11 cellular contexts compared by ENCODE assay signal in the genomic region with DNA sequence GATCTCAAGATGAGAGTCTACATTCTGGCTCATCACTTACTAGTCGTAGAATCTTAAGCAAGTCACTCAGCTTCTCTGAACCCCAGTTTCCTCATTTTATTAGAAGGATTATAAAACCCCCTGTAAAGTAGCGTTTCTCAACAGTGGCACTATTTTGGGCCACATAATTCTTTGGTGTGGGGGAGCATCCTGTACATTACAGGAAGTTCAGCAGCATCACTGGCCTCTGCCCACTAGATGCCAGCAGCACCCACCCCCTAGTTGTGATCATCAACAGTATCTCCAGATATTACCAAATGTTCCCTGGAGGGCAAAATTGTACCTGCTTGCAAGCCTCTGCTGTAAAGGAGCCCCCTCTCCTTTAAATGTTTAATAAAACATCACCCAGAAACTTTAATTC. TPM values are rescaled to one million over a fixed set of nuclear protein-coding genes. Genes with fewer than 3 reads are reported as not detected.
DNase-seq lines count a peak whose midpoint lies in the region; ATAC-seq, FAIRE-seq and TF ChIP-seq lines count a peak whose summit lies in the region.
"Had no signal": no experiment of that assay in that cellular context is flagged by ENCODE, and none has a peak within 500 bp of the region (broad histone marks: within the 10 kb centered on the region; RNA-seq: fewer than 3 reads in every experiment).

No MANE protein-coding gene starts in this region.

- no peak overlapping the region for H3K4me3 ChIP-seq in astrocyte (ENCODE audit: insufficient read depth, low read depth, low read length)
- H3K4me3 ChIP-seq in mesenchymal stem cell (ENCODE audit: insufficient read depth in 1 of 2, low read depth in 1 of 2, low read length in 2 of 2) = no peak overlapping the region

- H3K79me1 ChIP-seq in mesenchymal stem cell (replicated peaks; ENCODE audit: low read length, poor library complexity, severe bottlenecking) = peaks cover 14% of the 10 kb centered on the region

- H3K79me2 ChIP-seq in astrocyte (ENCODE audit: insufficient read depth, low read length) = peaks cover 100% of the 10 kb centered on the region

- in situ Hi-C loops in KBM-7 (cut with MboI; ENCODE audit: low pct_unique_long_range_greater_than_20kb, low sequenced_read_pairs) = no loop called here

- H3K23ac ChIP-seq in mesenchymal stem cell (ENCODE audit: low read length in 2 of 2) = no peak overlapping the region

- H3K4me2 ChIP-seq in astrocyte (ENCODE audit: low read length) (no peak overlapping the region), mesenchymal stem cell (ENCODE audit: low read length, poor library complexity, severe bottlenecking) (no peak overlapping the region)

- H4K20me1 ChIP-seq in astrocyte (ENCODE audit: insufficient read depth, low read length) = peaks cover 54% of the 10 kb centered on the region

- H3K4me1 Mint-ChIP-seq in astrocyte (ENCODE audit: low read depth, unreplicated experiment) = peaks cover 88% of the 10 kb centered on the region

- no peak overlapping the region for H3K4ac ChIP-seq in mesenchymal stem cell (ENCODE audit: low read depth in 1 of 2, low read length in 2 of 2)

- H3K9me3 ChIP-seq in astrocyte (ENCODE audit: insufficient read depth, low read depth, low read length) (no peaks in the 10 kb centered on the region), mesenchymal stem cell (ENCODE audit: control insufficient read depth, low read length) (no peaks in the 10 kb centered on the region)

- no peak overlapping the region for H2BK120ac ChIP-seq in mesenchymal stem cell (ENCODE audit: low read depth, low read length)

- no peak overlapping the region for H3K14ac ChIP-seq in mesenchymal stem cell (ENCODE audit: low read length in 2 of 2)

- no peak overlapping the region for H4K8ac ChIP-seq in mesenchymal stem cell (ENCODE audit: low read length)

- H2AFZ ChIP-seq in astrocyte (ENCODE audit: low read depth, low read length) = no peak overlapping the region
- no peak overlapping the region for H2AFZ ChIP-seq in mesenchymal stem cell (ENCODE audit: low read depth, low read length)

- H3K27me3 ChIP-seq in astrocyte (ENCODE audit: insufficient read depth, low read length) = no peaks in the 10 kb centered on the region
- H3K27me3 ChIP-seq in mesenchymal stem cell (ENCODE audit: control insufficient read depth in 1 of 2, insufficient read depth in 1 of 2, low read length in 2 of 2) = no peaks in the 10 kb centered on the region

- H3K9ac ChIP-seq in astrocyte (ENCODE audit: low read length) (no peak overlapping the region), mesenchymal stem cell (ENCODE audit: low read length) (no peak overlapping the region)

- peak overlapping the region in 1 of 2 experiments; percentile 47 for H3K18ac ChIP-seq in mesenchymal stem cell (ENCODE audit: low read depth in 1 of 2, low read length in 2 of 2)

- H3K9me3 Mint-ChIP-seq in astrocyte (ENCODE audit: unreplicated experiment) = no peaks in the 10 kb centered on the region

- no peak overlapping the region for H2BK5ac ChIP-seq in mesenchymal stem cell (ENCODE audit: low read depth, low read length, poor library complexity, severe bottlenecking)

- H3K36me3 Mint-ChIP-seq in astrocyte (ENCODE audit: low read depth, unreplicated experiment) = peaks cover 8% of the 10 kb centered on the region

- WGBS in mesenchymal stem cell = 92% methylated on average over 2 of the region's 2 CpGs

- no peak overlapping the region for H2BK12ac ChIP-seq in mesenchymal stem cell (ENCODE audit: low read length in 2 of 2)

- peak; percentile 63 to 79 for DNase-seq in AML-193 (lab: John Stamatoyannopoulos, UW)
- peak; percentile 57 for DNase-seq in KBM-7
- DNase-seq in astrocyte (ENCODE audit: low read depth) = no peak
- DNase-seq in mesenchymal stem cell = no peak
- DNase-seq in OCI-M2 (lab: John Stamatoyannopoulos, UW; ENCODE audit: unreplicated experiment) = no peak
- no peak for DNase-seq in ureter (ENCODE audit: low spot score)
- no peak for DNase-seq in NCI-H1417 treated with DMSO at 0.1 percent for 48 hours (lab: John Stamatoyannopoulos, UW)
- DNase-seq: activated CD4-positive, alpha-beta T cell treated with anti-CD3 and anti-CD28 coated beads, Interleukin-2, amount 50 U/mL, for 1 hour; NCI-H526 had no signal

- H4K91ac ChIP-seq in mesenchymal stem cell (ENCODE audit: low read length) = no peak overlapping the region

- H3K36me3 ChIP-seq in astrocyte (ENCODE audit: insufficient read depth, low read length) = peaks cover 4% of the 10 kb centered on the region
- H3K36me3 ChIP-seq in mesenchymal stem cell (ENCODE audit: control insufficient read depth in 1 of 2, insufficient read depth in 2 of 2, low read depth in 1 of 2, low read length in 2 of 2) = peaks cover 0 to 10% of the 10 kb centered on the region in 2 experiments

- TF ChIP-seq CTCF in astrocyte (IDR thresholded peaks at IDR 0.05; ENCODE audit: insufficient read depth, low read depth, low read length) = no peak

- no peak overlapping the region for H3K4me3 Mint-ChIP-seq in astrocyte (ENCODE audit: unreplicated experiment)

- H3K4me1 ChIP-seq in astrocyte (ENCODE audit: insufficient read depth, low read length) (peaks cover 41% of the 10 kb centered on the region), mesenchymal stem cell (ENCODE audit: control insufficient read depth, insufficient read depth, low read depth, low read length) (peaks cover 13% of the 10 kb centered on the region)

- no peak for FAIRE-seq in astrocyte (lab: Jason Lieb, UNC)
- FAIRE-seq: small intestine had no signal

- H2BK15ac ChIP-seq in mesenchymal stem cell (ENCODE audit: low read depth, poor library complexity, severe bottlenecking) = peak overlapping the region; percentile 32

- H3K27ac ChIP-seq in astrocyte (ENCODE audit: low read depth, low read length) = peak overlapping the region; percentile 28
- H3K27ac ChIP-seq in mesenchymal stem cell (ENCODE audit: low read length, poor library complexity, severe bottlenecking) = peak overlapping the region; percentile 5

- no peak for ATAC-seq in GM18502 (IDR thresholded peaks at IDR 0.05; ENCODE audit: poor library complexity, unreplicated experiment)

- H3K27me3 Mint-ChIP-seq in astrocyte (ENCODE audit: low read depth, unreplicated experiment) = no peaks in the 10 kb centered on the region

- H3K27ac Mint-ChIP-seq in astrocyte (ENCODE audit: unreplicated experiment) = peak overlapping the region; percentile 31

- H2AK5ac ChIP-seq in mesenchymal stem cell (ENCODE audit: low read length, severe bottlenecking) = peak overlapping the region; percentile 82

RNA-seq across cellular contexts. Expression of gene STARD13, which starts 22.6 kb away (rescaled TPM):
- 28.7 and 30.1 TPM in 2 replicates for total RNA-seq in astrocyte
- 16.1 TPM for polyA plus RNA-seq in mesenchymal stem cell (2013, experiment 1 of 2)
- polyA plus RNA-seq in mesenchymal stem cell (2013, experiment 2 of 2) = 14.5 TPM
- total RNA-seq in ureter = 50.1 TPM

Comparison
In these comparisons a context has a peak if more than half of its experiments do, and no peak if none do; other contexts are left out.
1. DNase-seq: peak in AML-193 (2 of 2) and KBM-7 (single experiment); none in astrocyte (single experiment), mesenchymal stem cell (single experiment), OCI-M2 (single experiment), ureter (single experiment) and NCI-H1417 treated with DMSO at 0.1 percent for 48 hours (single experiment).